Comparison of ENCODE assay signal across 8 cellular contexts in genomic region chr3:189041482-189042090, GRCh38.
DNase-seq lines count a peak whose midpoint lies in the region; ATAC-seq and TF ChIP-seq lines count a peak whose summit lies in the region.

No MANE protein-coding gene starts in this region.

- H3K27me3 ChIP-seq in DND-41 (ENCODE audit: insufficient read depth, low read length, poor library complexity) (no peaks in the 10 kb centered on the region), PC-9 (ENCODE audit: insufficient read depth, low read depth) (no peaks in the 10 kb centered on the region), left ventricle myocardium inferior (ENCODE audit: low read depth) (no peaks in the 10 kb centered on the region), sigmoid colon (no peaks in the 10 kb centered on the region)

- no peak for TF ChIP-seq EP300 in sigmoid colon (IDR thresholded peaks at IDR 0.05)

- ATAC-seq in DND-41 (ENCODE audit: insufficient read depth, low read depth) (peak; percentile 73), GM21360 (IDR thresholded peaks at IDR 0.05; ENCODE audit: unreplicated experiment) (peak; percentile 100), HG03571 (IDR thresholded peaks at IDR 0.05; ENCODE audit: unreplicated experiment) (peak; percentile 94)

- no peaks in the 10 kb centered on the region for H3K9me2 ChIP-seq in PC-9 (ENCODE audit: insufficient read depth)

- CTCF ChIA-PET in PC-9 (lab: Charles Lee) = interaction anchor here (1.1 kb wide), 2 partner anchors 87 to 1301 kb away, joined by 3 to 6 read pairs; no protein-coding TSS in a partner anchor

- H3K9me3 Mint-ChIP-seq in activated T-helper 1 cell treated with anti-CD3 and anti-CD28 coated beads, Interleukin-12 subunit alpha, Interleukin-12 subunit beta, Interleukin-2, Interleukin-4 antibody, amounts not matched to agents 30 ng/mL and 10 ng/mL and 1 ng/mL, durations not matched to agents 14 hours and 24 hours and 36 hours = peaks cover 5% of the 10 kb centered on the region

- intact Hi-C loops in PC-9 (cut with micrococcal nuclease; ENCODE audit: unreplicated experiment) = loop anchor here (2.0 to 5.0 kb wide), 2 partner anchors 191 to 1303 kb away; no protein-coding TSS in a partner anchor
- intact Hi-C loops in activated T-helper 1 cell treated with anti-CD3 and anti-CD28 coated beads, Interleukin-12 subunit alpha, Interleukin-12 subunit beta, Interleukin-2, Interleukin-4 antibody, amounts not matched to agents 30 ng/mL and 10 ng/mL and 1 ng/mL, durations not matched to agents 14 hours and 24 hours and 36 hours (cut with micrococcal nuclease) = loop anchor here (1.0 to 10.0 kb wide), 10 partner anchors 8 to 1302 kb away; no protein-coding TSS in a partner anchor
- intact Hi-C loops in left ventricle myocardium inferior (cut with micrococcal nuclease) = no loop called here
- intact Hi-C loops in sigmoid colon (cut with DNase I) = no loop called here

- H3K79me2 ChIP-seq in DND-41 (ENCODE audit: insufficient read depth, low read length) = no peaks in the 10 kb centered on the region
- H3K79me2 ChIP-seq in PC-9 (ENCODE audit: low read depth) = no peaks in the 10 kb centered on the region

- peaks cover 6% of the 10 kb centered on the region for H3K36me3 Mint-ChIP-seq in activated T-helper 1 cell treated with anti-CD3 and anti-CD28 coated beads, Interleukin-12 subunit alpha, Interleukin-12 subunit beta, Interleukin-2, Interleukin-4 antibody, amounts not matched to agents 30 ng/mL and 10 ng/mL and 1 ng/mL, durations not matched to agents 14 hours and 24 hours and 36 hours (ENCODE audit: low read depth)

- H3K4me2 ChIP-seq in DND-41 (ENCODE audit: insufficient read depth, low read length) = no peak overlapping the region
- no peak overlapping the region for H3K4me2 ChIP-seq in PC-9

- H3K4me3 ChIP-seq in DND-41 (ENCODE audit: low read depth in 1 of 2, low read length in 2 of 2) = no peak overlapping the region
- no peak overlapping the region for H3K4me3 ChIP-seq in PC-9
- H3K4me3 ChIP-seq in left ventricle myocardium inferior = no peak overlapping the region
- no peak overlapping the region for H3K4me3 ChIP-seq in sigmoid colon

- no peak for TF ChIP-seq POLR2A in sigmoid colon (IDR thresholded peaks at IDR 0.05)

- H4K20me1 ChIP-seq in DND-41 (ENCODE audit: insufficient read depth, low read length) (no peaks in the 10 kb centered on the region), PC-9 (ENCODE audit: insufficient read depth) (no peaks in the 10 kb centered on the region)

- POLR2A ChIA-PET in PC-9 (lab: Charles Lee; ENCODE audit: unreplicated experiment) = no interaction called here

- 45 to 47% methylated on average over 2 of the region's 2 CpGs for WGBS in sigmoid colon, 2 donors

- TF ChIP-seq CTCF in DND-41 (IDR thresholded peaks at IDR 0.05; ENCODE audit: borderline replicate concordance, extremely low read depth, low read length, poor library complexity, severe bottlenecking) (peak; percentile 75), PC-9 (conservative IDR thresholded peaks at IDR 0.05) (peak; percentile 71), left ventricle myocardium inferior (IDR thresholded peaks at IDR 0.05; ENCODE audit: borderline replicate concordance) (peak; percentile 56), sigmoid colon (IDR thresholded peaks at IDR 0.05) (peak in 1 of 4 experiments; percentile 12)

- peaks cover 4% of the 10 kb centered on the region for H3K27me3 Mint-ChIP-seq in activated T-helper 1 cell treated with anti-CD3 and anti-CD28 coated beads, Interleukin-12 subunit alpha, Interleukin-12 subunit beta, Interleukin-2, Interleukin-4 antibody, amounts not matched to agents 30 ng/mL and 10 ng/mL and 1 ng/mL, durations not matched to agents 14 hours and 24 hours and 36 hours (ENCODE audit: insufficient read depth)

- H3K9me3 ChIP-seq in DND-41 (ENCODE audit: insufficient read depth, low read length, severe bottlenecking) (no peaks in the 10 kb centered on the region), PC-9 (ENCODE audit: insufficient read depth, low read depth) (no peaks in the 10 kb centered on the region), left ventricle myocardium inferior (replicated peaks) (peaks cover 7% of the 10 kb centered on the region), sigmoid colon (peaks cover 0 to 2% (median 0%) of the 10 kb centered on the region in 4 donors)

- no peaks in the 10 kb centered on the region for H3F3A ChIP-seq in PC-9 (ENCODE audit: insufficient read depth, low read depth)

- DNase-seq in DND-41 (peak; percentile 81), PC-9 (peak in 1 of 2 experiments; percentile 42), left ventricle myocardium inferior (no peak), sigmoid colon (no peak)
- DNase-seq in activated T-helper 1 cell treated with anti-CD3 and anti-CD28 coated beads, Interleukin-12 subunit alpha, Interleukin-12 subunit beta, Interleukin-2, Interleukin-4 antibody, amounts not matched to agents 30 ng/mL and 10 ng/mL and 1 ng/mL, durations not matched to agents 14 hours and 24 hours and 36 hours (ENCODE audit: low spot score) = peak; percentile 75
- peak; percentile 57 to 74 for DNase-seq in stimulated activated CD4-positive, alpha-beta T cell treated with anti-CD3 and anti-CD28 coated beads, Interleukin-15, amount 100 ng/mL, for 48 hours (ENCODE audit: low read depth in 2 of 2)

- H3K4me1 Mint-ChIP-seq in activated T-helper 1 cell treated with anti-CD3 and anti-CD28 coated beads, Interleukin-12 subunit alpha, Interleukin-12 subunit beta, Interleukin-2, Interleukin-4 antibody, amounts not matched to agents 30 ng/mL and 10 ng/mL and 1 ng/mL, durations not matched to agents 14 hours and 24 hours and 36 hours (ENCODE audit: low read depth) = peaks cover 56% of the 10 kb centered on the region

- H3K9ac ChIP-seq in DND-41 (ENCODE audit: low read depth, low read length) = no peak overlapping the region

- H3K4me1 ChIP-seq in DND-41 (ENCODE audit: insufficient read depth, low read length) (peaks cover 35% of the 10 kb centered on the region), PC-9 (replicated peaks; ENCODE audit: insufficient read depth) (no peaks in the 10 kb centered on the region), left ventricle myocardium inferior (no peaks in the 10 kb centered on the region), sigmoid colon (no peaks in the 10 kb centered on the region)

- peak overlapping the region; percentile 37 for H3K27ac ChIP-seq in DND-41 (ENCODE audit: low read length)
- no peak overlapping the region for H3K27ac ChIP-seq in PC-9
- no peak overlapping the region for H3K27ac ChIP-seq in left ventricle myocardium inferior (replicated peaks)
- H3K27ac ChIP-seq in sigmoid colon = no peak overlapping the region

- H3K27ac Mint-ChIP-seq in activated T-helper 1 cell treated with anti-CD3 and anti-CD28 coated beads, Interleukin-12 subunit alpha, Interleukin-12 subunit beta, Interleukin-2, Interleukin-4 antibody, amounts not matched to agents 30 ng/mL and 10 ng/mL and 1 ng/mL, durations not matched to agents 14 hours and 24 hours and 36 hours = no peak overlapping the region

- no peaks in the 10 kb centered on the region for H3K36me3 ChIP-seq in DND-41 (ENCODE audit: insufficient read depth, low read length)
- H3K36me3 ChIP-seq in PC-9 (ENCODE audit: low read depth) = no peaks in the 10 kb centered on the region
- no peaks in the 10 kb centered on the region for H3K36me3 ChIP-seq in left ventricle myocardium inferior
- no peaks in the 10 kb centered on the region for H3K36me3 ChIP-seq in sigmoid colon

- no peak overlapping the region for H3K4me3 Mint-ChIP-seq in activated T-helper 1 cell treated with anti-CD3 and anti-CD28 coated beads, Interleukin-12 subunit alpha, Interleukin-12 subunit beta, Interleukin-2, Interleukin-4 antibody, amounts not matched to agents 30 ng/mL and 10 ng/mL and 1 ng/mL, durations not matched to agents 14 hours and 24 hours and 36 hours

- H2AFZ ChIP-seq in DND-41 (ENCODE audit: low read depth, low read length) = no peak overlapping the region
- no peak overlapping the region for H2AFZ ChIP-seq in PC-9

- no TSS peak for BruUV-seq in PC-9 (replicated peaks; lab: Mats Ljungman, UMichigan)

Comparison
In these comparisons a context has a peak if more than half of its experiments do, and no peak if none do; other contexts are left out.
1. DNase-seq: peak in DND-41 (single experiment), activated T-helper 1 cell treated with anti-CD3 and anti-CD28 coated beads, Interleukin-12 subunit alpha, Interleukin-12 subunit beta, Interleukin-2, Interleukin-4 antibody, amounts not matched to agents 30 ng/mL and 10 ng/mL and 1 ng/mL, durations not matched to agents 14 hours and 24 hours and 36 hours (single experiment) and stimulated activated CD4-positive, alpha-beta T cell treated with anti-CD3 and anti-CD28 coated beads, Interleukin-15, amount 100 ng/mL, for 48 hours (2 of 2); none in left ventricle myocardium inferior (single experiment) and sigmoid colon (single experiment).
2. intact Hi-C loops: an anchor here in PC-9 (2.0 to 5.0 kb wide) and activated T-helper 1 cell treated with anti-CD3 and anti-CD28 coated beads, Interleukin-12 subunit alpha, Interleukin-12 subunit beta, Interleukin-2, Interleukin-4 antibody, amounts not matched to agents 30 ng/mL and 10 ng/mL and 1 ng/mL, durations not matched to agents 14 hours and 24 hours and 36 hours (1.0 to 10.0 kb wide); none called in left ventricle myocardium inferior and sigmoid colon.
3. Peak in every context shown above with its lines, with median percentiles within 50 percentile points of each other: ATAC-seq.